32 cellular contexts compared by ENCODE assay signal in genomic region chr5:67310740-67311139, GRCh38.
"Had no signal": no experiment of that assay in that cellular context is flagged by ENCODE, and none has a peak within 500 bp of the region (broad histone marks: within the 10 kb centered on the region; RNA-seq: fewer than 3 reads in every experiment).

No MANE protein-coding gene starts in this region.

- H3K9me3 Mint-ChIP-seq: activated CD8-positive, alpha-beta T cell treated with anti-CD3 and anti-CD28 coated beads for 36 hours; activated naive CD4-positive, alpha-beta T cell treated with anti-CD3 and anti-CD28 coated beads for 36 hours; activated naive CD4-positive, alpha-beta T cell treated with anti-CD3 and anti-CD28 coated beads, Interleukin-2, amount 50 U/mL, for 72 hours; activated T-cell treated with anti-CD3 and anti-CD28 coated beads, Interleukin-2, amount 50 U/mL, for 4 hours had no signal

- H3K4me1 Mint-ChIP-seq: T-helper 17 cell had no signal

- H3K27me3 Mint-ChIP-seq: activated CD4-positive, alpha-beta memory T cell treated with anti-CD3 and anti-CD28 coated beads for 36 hours; activated CD8-positive, alpha-beta T cell treated with anti-CD3 and anti-CD28 coated beads for 36 hours; activated naive CD8-positive, alpha-beta T cell treated with anti-CD3 and anti-CD28 coated beads for 36 hours; activated T-helper 17 cell treated with anti-CD3 and anti-CD28 coated beads, Interleukin-2, amount 50 U/mL, for 72 hours; T-helper 17 cell had no signal

- H3K27ac Mint-ChIP-seq: activated B cell treated with CpG ODN at 0.5 μM for 24 hours; activated CD4-positive, alpha-beta memory T cell treated with anti-CD3 and anti-CD28 coated beads for 36 hours; activated CD4-positive, alpha-beta T cell treated with anti-CD3 and anti-CD28 coated beads, Interleukin-2, amount 10 ng/mL, durations not matched to agents 24 days and 14 days; activated CD8-positive, alpha-beta T cell treated with anti-CD3 and anti-CD28 coated beads for 36 hours; activated naive CD4-positive, alpha-beta T cell treated with anti-CD3 and anti-CD28 coated beads for 36 hours; activated naive CD4-positive, alpha-beta T cell treated with anti-CD3 and anti-CD28 coated beads, Interleukin-2, amount 50 U/mL, for 72 hours; activated naive CD8-positive, alpha-beta T cell treated with anti-CD3 and anti-CD28 coated beads for 36 hours; activated T-cell treated with anti-CD3 and anti-CD28 coated beads, Interleukin-2, amount 50 U/mL, for 72 hours; activated T-helper 1 cell treated with anti-CD3 and anti-CD28 coated beads, Interleukin-12 subunit alpha, Interleukin-12 subunit beta, Interleukin-2, Interleukin-4 antibody, amounts not matched to agents 30 ng/mL and 10 ng/mL and 1 ng/mL, durations not matched to agents 14 hours and 24 hours and 36 hours; activated T-helper 17 cell treated with anti-CD3 and anti-CD28 coated beads, Interleukin-2, amount 50 U/mL, for 72 hours; T-helper 17 cell had no signal

- ATAC-seq: activated CD8-positive, alpha-beta T cell treated with anti-CD3 and anti-CD28 coated beads for 36 hours; activated naive CD4-positive, alpha-beta T cell treated with anti-CD3 and anti-CD28 coated beads, Interleukin-2, amount 50 U/mL, for 72 hours; activated T-cell treated with anti-CD3 and anti-CD28 coated beads, Interleukin-2, amount 50 U/mL, for 4 hours; activated T-cell treated with anti-CD3 and anti-CD28 coated beads, Interleukin-2, amount 50 U/mL, for 72 hours; activated T-helper 17 cell treated with anti-CD3 and anti-CD28 coated beads, Interleukin-2, amount 50 U/mL, for 72 hours; body of pancreas; T-helper 17 cell had no signal

- DNase-seq: activated B cell treated with CpG ODN at 0.5 μM for 24 hours; activated CD4-positive, alpha-beta memory T cell treated with anti-CD3 and anti-CD28 coated beads for 36 hours; activated CD4-positive, alpha-beta T cell treated with anti-CD3 and anti-CD28 coated beads for 4 hours; activated CD4-positive, alpha-beta T cell treated with anti-CD3 and anti-CD28 coated beads, Interleukin-2, amount 10 ng/mL, durations not matched to agents 24 days and 14 days; activated CD4-positive, alpha-beta T cell treated with anti-CD3 and anti-CD28 coated beads, Interleukin-2, amount 50 U/mL, for 1 hour; activated CD4-positive, alpha-beta T cell treated with anti-CD3 and anti-CD28 coated beads, Interleukin-2, amount 50 U/mL, for 4 hours; activated CD4-positive, CD25-positive, alpha-beta regulatory T cell treated with anti-CD3 and anti-CD28 coated beads, Interleukin-2, amount 50 U/mL, for 72 hours; activated CD8-positive, alpha-beta memory T cell treated with anti-CD3 and anti-CD28 coated beads, Interleukin-2, amount 50 U/mL, for 4 hours; activated CD8-positive, alpha-beta T cell treated with anti-CD3 and anti-CD28 coated beads for 36 hours; activated effector memory CD4-positive, alpha-beta T cell treated with anti-CD3 and anti-CD28 coated beads, Interleukin-2, amount 50 U/mL, for 16 hours; activated gamma-delta T cell treated with Interleukin-2 at 50 U/mL for 16 hours; activated naive CD4-positive, alpha-beta T cell; activated naive CD4-positive, alpha-beta T cell treated with anti-CD3 and anti-CD28 coated beads for 36 hours; activated naive CD4-positive, alpha-beta T cell treated with anti-CD3 and anti-CD28 coated beads, Interleukin-2, amount 50 U/mL, for 16 hours; activated naive CD8-positive, alpha-beta T cell treated with anti-CD3 and anti-CD28 coated beads for 36 hours; activated T-cell treated with anti-CD3 and anti-CD28 coated beads for 4 hours; activated T-cell treated with anti-CD3 and anti-CD28 coated beads, Interleukin-2, amount 50 U/mL, for 1 hour; activated T-cell treated with anti-CD3 and anti-CD28 coated beads, Interleukin-2, amount 50 U/mL, for 4 hours; activated T-cell treated with anti-CD3 and anti-CD28 coated beads, Interleukin-2, amount 50 U/mL, for 72 hours; adrenal gland; amniotic stem cell; aorta; body of pancreas; brain microvascular endothelial cell; central memory CD4-positive, alpha-beta T cell; cerebellar nuclear complex; SW 1271; T-helper 17 cell; T1000 had no signal

- H3K36me3 Mint-ChIP-seq: activated CD4-positive, alpha-beta memory T cell treated with anti-CD3 and anti-CD28 coated beads for 36 hours; activated naive CD4-positive, alpha-beta T cell treated with anti-CD3 and anti-CD28 coated beads, Interleukin-2, amount 50 U/mL, for 72 hours had no signal

- H3K4me3 Mint-ChIP-seq: activated B cell treated with CpG ODN at 0.5 μM for 24 hours; activated CD4-positive, alpha-beta memory T cell treated with anti-CD3 and anti-CD28 coated beads for 36 hours; activated CD4-positive, alpha-beta T cell treated with anti-CD3 and anti-CD28 coated beads, Interleukin-2, amount 10 ng/mL, durations not matched to agents 24 days and 14 days; activated CD8-positive, alpha-beta T cell treated with anti-CD3 and anti-CD28 coated beads for 36 hours; activated naive CD4-positive, alpha-beta T cell treated with anti-CD3 and anti-CD28 coated beads for 36 hours; activated naive CD8-positive, alpha-beta T cell treated with anti-CD3 and anti-CD28 coated beads for 36 hours; activated T-cell treated with anti-CD3 and anti-CD28 coated beads, Interleukin-2, amount 50 U/mL, for 4 hours; activated T-cell treated with anti-CD3 and anti-CD28 coated beads, Interleukin-2, amount 50 U/mL, for 72 hours; activated T-helper 1 cell treated with anti-CD3 and anti-CD28 coated beads, Interleukin-12 subunit alpha, Interleukin-12 subunit beta, Interleukin-2, Interleukin-4 antibody, amounts not matched to agents 30 ng/mL and 10 ng/mL and 1 ng/mL, durations not matched to agents 14 hours and 24 hours and 36 hours; activated T-helper 17 cell treated with anti-CD3 and anti-CD28 coated beads, Interleukin-2, amount 50 U/mL, for 72 hours; T-helper 17 cell had no signal
